ENCODE assay signal across 10 cellular contexts in genomic region chrX:78708171-78708570, GRCh38. TPM values are rescaled to one million over a fixed set of nuclear protein-coding genes. Genes with fewer than 3 reads are reported as not detected.
DNase-seq lines count a peak whose midpoint lies in the region; ATAC-seq and TF ChIP-seq lines count a peak whose summit lies in the region.
"Had no signal": no experiment of that assay in that cellular context is flagged by ENCODE, and none has a peak within 500 bp of the region (broad histone marks: within the 10 kb centered on the region; RNA-seq: fewer than 3 reads in every experiment).

No MANE protein-coding gene starts in this region.

- H3K9me3 Mint-ChIP-seq in activated CD8-positive, alpha-beta T cell treated with anti-CD3 and anti-CD28 coated beads for 36 hours = no peaks in the 10 kb centered on the region
- H3K9me3 Mint-ChIP-seq in activated CD8-positive, alpha-beta T cell treated with anti-CD3 and anti-CD28 coated beads, Interleukin-2, amount 10 ng/mL, durations not matched to agents 7 days and 5 days (ENCODE audit: insufficient read depth) = no peaks in the 10 kb centered on the region
- no peaks in the 10 kb centered on the region for H3K9me3 Mint-ChIP-seq in stimulated activated naive B cell treated with anti-CD40 and anti-IgM and Interleukin-4, amounts not matched to agents 10 μg/mL and 1 μg/mL and 100 μg/mL, for 72 hours

- H3K9me3 ChIP-seq in smooth muscle cell (replicated peaks; ENCODE audit: low read depth) (no peaks in the 10 kb centered on the region), Peyer's patch (no peaks in the 10 kb centered on the region)
- H3K9me3 ChIP-seq: body of pancreas had no signal

- no peak overlapping the region for H3K4me2 ChIP-seq in smooth muscle cell

- no peaks in the 10 kb centered on the region for H3K4me1 Mint-ChIP-seq in activated CD8-positive, alpha-beta T cell treated with anti-CD3 and anti-CD28 coated beads for 36 hours (ENCODE audit: low read depth)
- no peaks in the 10 kb centered on the region for H3K4me1 Mint-ChIP-seq in activated CD8-positive, alpha-beta T cell treated with anti-CD3 and anti-CD28 coated beads, Interleukin-2, amount 10 ng/mL, durations not matched to agents 7 days and 5 days (ENCODE audit: low read depth)
- H3K4me1 Mint-ChIP-seq in stimulated activated naive B cell treated with anti-CD40 and anti-IgM and Interleukin-4, amounts not matched to agents 10 μg/mL and 1 μg/mL and 100 μg/mL, for 72 hours = peaks cover 0 to 19% of the 10 kb centered on the region in 2 donors

- no peak overlapping the region for H3K9ac ChIP-seq in smooth muscle cell (ENCODE audit: low read depth)

- H3K27me3 Mint-ChIP-seq in activated CD8-positive, alpha-beta T cell treated with anti-CD3 and anti-CD28 coated beads for 36 hours = no peaks in the 10 kb centered on the region
- no peaks in the 10 kb centered on the region for H3K27me3 Mint-ChIP-seq in activated CD8-positive, alpha-beta T cell treated with anti-CD3 and anti-CD28 coated beads, Interleukin-2, amount 10 ng/mL, durations not matched to agents 7 days and 5 days (ENCODE audit: low read depth)
- no peaks in the 10 kb centered on the region for H3K27me3 Mint-ChIP-seq in stimulated activated naive B cell treated with anti-CD40 and anti-IgM and Interleukin-4, amounts not matched to agents 10 μg/mL and 1 μg/mL and 100 μg/mL, for 72 hours

- H3K4me3 ChIP-seq in epithelial cell of proximal tubule (ENCODE audit: low read depth, low read length) (no peak overlapping the region), smooth muscle cell (no peak overlapping the region), Peyer's patch (no peak overlapping the region)
- H3K4me3 ChIP-seq: body of pancreas had no signal

- H3K79me2 ChIP-seq in smooth muscle cell (ENCODE audit: low read depth) = no peaks in the 10 kb centered on the region

- no peaks in the 10 kb centered on the region for H3K4me1 ChIP-seq in smooth muscle cell (ENCODE audit: low read depth)
- H3K4me1 ChIP-seq in Peyer's patch = no peaks in the 10 kb centered on the region
- H3K4me1 ChIP-seq: body of pancreas had no signal

- DNase-seq in activated CD8-positive, alpha-beta T cell treated with anti-CD3 and anti-CD28 coated beads for 36 hours = peak; percentile 1
- DNase-seq in activated CD8-positive, alpha-beta T cell treated with anti-CD3 and anti-CD28 coated beads, Interleukin-2, amount 10 ng/mL, durations not matched to agents 7 days and 5 days = no peak
- DNase-seq in NOMO-1 (lab: John Stamatoyannopoulos, UW; ENCODE audit: unreplicated experiment in 2 of 2) (peak; percentile 38 to 51), epithelial cell of proximal tubule (ENCODE audit: low read depth) (peak; percentile 2), smooth muscle cell (lab: John Stamatoyannopoulos, UW; ENCODE audit: unreplicated experiment) (no peak), Peyer's patch (no peak)
- no peak for DNase-seq in stimulated activated naive B cell treated with anti-CD40 and anti-IgM and Interleukin-4, amounts not matched to agents 10 μg/mL and 1 μg/mL and 100 μg/mL, for 72 hours
- DNase-seq: small intestine had no signal

- no peak overlapping the region for H3K27ac Mint-ChIP-seq in activated CD8-positive, alpha-beta T cell treated with anti-CD3 and anti-CD28 coated beads for 36 hours
- no peak overlapping the region for H3K27ac Mint-ChIP-seq in activated CD8-positive, alpha-beta T cell treated with anti-CD3 and anti-CD28 coated beads, Interleukin-2, amount 10 ng/mL, durations not matched to agents 7 days and 5 days
- H3K27ac Mint-ChIP-seq in stimulated activated naive B cell treated with anti-CD40 and anti-IgM and Interleukin-4, amounts not matched to agents 10 μg/mL and 1 μg/mL and 100 μg/mL, for 72 hours = no peak overlapping the region

- H3K27me3 ChIP-seq in smooth muscle cell (ENCODE audit: low read depth) = no peaks in the 10 kb centered on the region
- H3K27me3 ChIP-seq in Peyer's patch = no peaks in the 10 kb centered on the region
- H3K27me3 ChIP-seq: body of pancreas had no signal

- H3K36me3 Mint-ChIP-seq in activated CD8-positive, alpha-beta T cell treated with anti-CD3 and anti-CD28 coated beads for 36 hours (ENCODE audit: low read depth) = no peaks in the 10 kb centered on the region
- H3K36me3 Mint-ChIP-seq in activated CD8-positive, alpha-beta T cell treated with anti-CD3 and anti-CD28 coated beads, Interleukin-2, amount 10 ng/mL, durations not matched to agents 7 days and 5 days (ENCODE audit: low read depth) = no peaks in the 10 kb centered on the region
- no peaks in the 10 kb centered on the region for H3K36me3 Mint-ChIP-seq in stimulated activated naive B cell treated with anti-CD40 and anti-IgM and Interleukin-4, amounts not matched to agents 10 μg/mL and 1 μg/mL and 100 μg/mL, for 72 hours

- POLR2A ChIA-PET in activated CD8-positive, alpha-beta T cell treated with anti-CD3 and anti-CD28 coated beads for 36 hours (lab: Charles Lee) = no interaction called here
- POLR2A ChIA-PET in activated CD8-positive, alpha-beta T cell treated with anti-CD3 and anti-CD28 coated beads, Interleukin-2, amount 10 ng/mL, durations not matched to agents 7 days and 5 days (lab: Charles Lee) = no interaction called here

- no peak for TF ChIP-seq CTCF in activated CD8-positive, alpha-beta T cell treated with anti-CD3 and anti-CD28 coated beads for 36 hours (IDR thresholded peaks at IDR 0.05)
- TF ChIP-seq CTCF in epithelial cell of proximal tubule (conservative IDR thresholded peaks at IDR 0.05; ENCODE audit: low read depth, low read length) (peak; percentile 62), smooth muscle cell (IDR thresholded peaks at IDR 0.05; ENCODE audit: borderline replicate concordance, insufficient read depth, poor library complexity, severe bottlenecking) (peak; percentile 43), Peyer's patch (IDR thresholded peaks at IDR 0.05) (no peak)

- CTCF ChIA-PET in activated CD8-positive, alpha-beta T cell treated with anti-CD3 and anti-CD28 coated beads for 36 hours (lab: Charles Lee) = interaction anchor here (1.4 kb wide), 1 partner anchor 705 kb away, joined by 3 read pairs; no protein-coding TSS in a partner anchor
- CTCF ChIA-PET in activated CD8-positive, alpha-beta T cell treated with anti-CD3 and anti-CD28 coated beads, Interleukin-2, amount 10 ng/mL, durations not matched to agents 7 days and 5 days (lab: Charles Lee) = interaction anchor here (0.8 to 1.5 kb wide), 3 partner anchors 114 to 373 kb away, joined by 3 to 4 read pairs (median 3); no protein-coding TSS in a partner anchor

- H3K36me3 ChIP-seq in smooth muscle cell (ENCODE audit: low read depth) (no peaks in the 10 kb centered on the region), Peyer's patch (no peaks in the 10 kb centered on the region)

- WGBS in smooth muscle cell (ENCODE audit: low lambda C conversion rate) = 38% methylated on average over 3 of the region's 3 CpGs

- H3F3A ChIP-seq in smooth muscle cell (ENCODE audit: low read depth) = no peaks in the 10 kb centered on the region

- H3K4me3 Mint-ChIP-seq in activated CD8-positive, alpha-beta T cell treated with anti-CD3 and anti-CD28 coated beads for 36 hours = no peak overlapping the region
- H3K4me3 Mint-ChIP-seq in activated CD8-positive, alpha-beta T cell treated with anti-CD3 and anti-CD28 coated beads, Interleukin-2, amount 10 ng/mL, durations not matched to agents 7 days and 5 days = no peak overlapping the region
- no peak overlapping the region for H3K4me3 Mint-ChIP-seq in stimulated activated naive B cell treated with anti-CD40 and anti-IgM and Interleukin-4, amounts not matched to agents 10 μg/mL and 1 μg/mL and 100 μg/mL, for 72 hours

- H4K20me1 ChIP-seq in smooth muscle cell (ENCODE audit: low read depth) = no peaks in the 10 kb centered on the region

- H3K27ac ChIP-seq in smooth muscle cell (ENCODE audit: low read depth) = no peak overlapping the region
- H3K27ac ChIP-seq in Peyer's patch = no peak overlapping the region
- H3K27ac ChIP-seq: body of pancreas had no signal

- H2AFZ ChIP-seq in smooth muscle cell (ENCODE audit: low read depth) = no peak overlapping the region

- ATAC-seq in activated CD8-positive, alpha-beta T cell treated with anti-CD3 and anti-CD28 coated beads for 36 hours = no peak
- no peak for ATAC-seq in activated CD8-positive, alpha-beta T cell treated with anti-CD3 and anti-CD28 coated beads, Interleukin-2, amount 10 ng/mL, durations not matched to agents 7 days and 5 days
- no peak for ATAC-seq in HG02763 (IDR thresholded peaks at IDR 0.05; ENCODE audit: unreplicated experiment)
- ATAC-seq in stimulated activated naive B cell treated with anti-CD40 and anti-IgM and Interleukin-4, amounts not matched to agents 10 μg/mL and 1 μg/mL and 100 μg/mL, for 72 hours (replicated peaks) = no peak
- ATAC-seq: body of pancreas had no signal

- intact Hi-C loops in activated CD8-positive, alpha-beta T cell treated with anti-CD3 and anti-CD28 coated beads for 36 hours (cut with micrococcal nuclease) = no loop called here

- TF ChIP-seq POLR2A in Peyer's patch (IDR thresholded peaks at IDR 0.05) = no peak

RNA-seq across cellular contexts. Expression of gene LPAR4, which starts 39.3 kb away (rescaled TPM):
- total RNA-seq in activated CD8-positive, alpha-beta T cell treated with anti-CD3 and anti-CD28 coated beads for 36 hours = not detected
- total RNA-seq in activated CD8-positive, alpha-beta T cell treated with anti-CD3 and anti-CD28 coated beads, Interleukin-2, amount 10 ng/mL, durations not matched to agents 7 days and 5 days = not detected
- total RNA-seq in epithelial cell of proximal tubule (0.52 and 4.5 TPM in 2 replicates), smooth muscle cell (1.2 and 3.1 TPM in 2 replicates), Peyer's patch (not detected)
- polyA plus RNA-seq in smooth muscle cell = 0.25 and 0.72 TPM in 2 replicates
- polyA plus RNA-seq: small intestine had no signal

RNA-seq across cellular contexts. Expression of gene RTL3, which starts 49.0 kb away (rescaled TPM):
- not detected for total RNA-seq in activated CD8-positive, alpha-beta T cell treated with anti-CD3 and anti-CD28 coated beads for 36 hours
- under 1 TPM in 1 of 2 experiments, not detected in 1; 0.08 TPM for total RNA-seq in activated CD8-positive, alpha-beta T cell treated with anti-CD3 and anti-CD28 coated beads, Interleukin-2, amount 10 ng/mL, durations not matched to agents 7 days and 5 days
- 0.06 and 4.9 TPM in 2 replicates for total RNA-seq in epithelial cell of proximal tubule
- total RNA-seq in smooth muscle cell = not detected in 2 replicates
- not detected in 2 replicates for polyA plus RNA-seq in smooth muscle cell
- total RNA-seq in Peyer's patch = under 1 TPM in 1 of 4 donors, not detected in 3; 0.94 TPM

Comparison
In these comparisons a context has a peak if more than half of its experiments do, and no peak if none do; other contexts are left out.
1. DNase-seq: peak in activated CD8-positive, alpha-beta T cell treated with anti-CD3 and anti-CD28 coated beads for 36 hours (single experiment), NOMO-1 (2 of 2) and epithelial cell of proximal tubule (single experiment); none in activated CD8-positive, alpha-beta T cell treated with anti-CD3 and anti-CD28 coated beads, Interleukin-2, amount 10 ng/mL, durations not matched to agents 7 days and 5 days (single experiment), smooth muscle cell (single experiment), Peyer's patch (0 of 3) and stimulated activated naive B cell treated with anti-CD40 and anti-IgM and Interleukin-4, amounts not matched to agents 10 μg/mL and 1 μg/mL and 100 μg/mL, for 72 hours (single experiment).
2. CTCF ChIP-seq: peak in epithelial cell of proximal tubule (single experiment) and smooth muscle cell (single experiment); none in activated CD8-positive, alpha-beta T cell treated with anti-CD3 and anti-CD28 coated beads for 36 hours (single experiment) and Peyer's patch (0 of 6).